16 cellular contexts compared by ENCODE assay signal in genomic region chr2:11187083-11187619, GRCh38. TPM values are rescaled to one million over a fixed set of nuclear protein-coding genes. Genes with fewer than 3 reads are reported as not detected.
DNase-seq lines count a peak whose midpoint lies in the region; ATAC-seq and TF ChIP-seq lines count a peak whose summit lies in the region.
"Had no signal": no experiment of that assay in that cellular context is flagged by ENCODE, and none has a peak within 500 bp of the region (broad histone marks: within the 10 kb centered on the region; RNA-seq: fewer than 3 reads in every experiment).

No MANE protein-coding gene starts in this region.

- in situ Hi-C loops in IMR-90 (cut with MboI; ENCODE audit: low sequenced_read_pairs) = no loop called here
- in situ Hi-C loops in mammary epithelial cell (cut with MboI; ENCODE audit: low sequenced_read_pairs in 2 of 2) = no loop called here

- H3K36me3 ChIP-seq in IMR-90 (ENCODE audit: control insufficient read depth, insufficient read depth, low read length) (peaks cover 18% of the 10 kb centered on the region), mammary epithelial cell (ENCODE audit: insufficient read depth, low read length) (peaks cover 31% of the 10 kb centered on the region), mesenchymal stem cell (ENCODE audit: control insufficient read depth in 1 of 2, insufficient read depth in 2 of 2, low read depth in 1 of 2, low read length in 2 of 2) (peaks cover 0 to 75% of the 10 kb centered on the region in 2 experiments), colonic mucosa (peaks cover 3% of the 10 kb centered on the region)
- H3K36me3 ChIP-seq: uterus had no signal

- H2BK15ac ChIP-seq in IMR-90 (ENCODE audit: low read depth, low read length) (no peak overlapping the region), mesenchymal stem cell (ENCODE audit: low read depth, poor library complexity, severe bottlenecking) (no peak overlapping the region)

- no CpG with 5 or more reads among the region's 7 CpGs for WGBS in IMR-90 (ENCODE audit: extremely low coverage in 2 of 2, insufficient read length in 1 of 2), 2 experiments
- 69% methylated on average over 7 of the region's 7 CpGs for WGBS in mammary epithelial cell (ENCODE audit: low coverage, missing lambda C conversion rate)
- WGBS in mesenchymal stem cell = 13% methylated on average over 2 of the region's 7 CpGs

- POLR2A ChIA-PET in IMR-90 (lab: Charles Lee; ENCODE audit: unreplicated experiment) (no interaction called here), T-cell (lab: Charles Lee) (no interaction called here)

- CTCF ChIA-PET in IMR-90 (lab: Yijun Ruan, JAX) (interaction anchor here (1.0 kb wide), 1 partner anchor 17 kb away, joined by 3 read pairs; no protein-coding TSS in a partner anchor), mammary epithelial cell (lab: Charles Lee; ENCODE audit: low non-redundant PET) (interaction anchor here (0.7 kb wide), 1 partner anchor 366 kb away, joined by 5 read pairs; no protein-coding TSS in a partner anchor), T-cell (lab: Charles Lee) (no interaction called here)

- H3K4me3 Mint-ChIP-seq in T-cell = no peak overlapping the region
- H3K4me3 Mint-ChIP-seq: neural crest cell had no signal

- TF ChIP-seq POLR2A in IMR-90 (IDR thresholded peaks at IDR 0.05; ENCODE audit: low read depth, low read length) = no peak

- no peak overlapping the region for H2AK9ac ChIP-seq in IMR-90 (replicated peaks; ENCODE audit: low read depth, low read length, poor library complexity)

- H3K4ac ChIP-seq in IMR-90 (ENCODE audit: low read depth, low read length) = no peak overlapping the region
- H3K4ac ChIP-seq in mesenchymal stem cell (ENCODE audit: low read depth in 1 of 2, low read length in 2 of 2) = no peak overlapping the region

- H3K4me1 Mint-ChIP-seq in T-cell = no peaks in the 10 kb centered on the region
- H3K4me1 Mint-ChIP-seq: neural crest cell had no signal

- H3K27ac ChIP-seq in IMR-90 (ENCODE audit: insufficient read depth, low read length) (no peak overlapping the region), mammary epithelial cell (ENCODE audit: insufficient read depth, low read depth, low read length) (no peak overlapping the region), mesenchymal stem cell (ENCODE audit: low read length, poor library complexity, severe bottlenecking) (no peak overlapping the region), colonic mucosa (no peak overlapping the region)
- H3K27ac ChIP-seq: uterus had no signal

- no peaks in the 10 kb centered on the region for H3K9me3 Mint-ChIP-seq in T-cell
- H3K9me3 Mint-ChIP-seq: neural crest cell had no signal

- H2BK20ac ChIP-seq in IMR-90 (ENCODE audit: low read depth, low read length) = no peak overlapping the region

- dilution Hi-C loops in IMR-90 (cut with HindIII; ENCODE audit: low sequenced_read_pairs, unreplicated experiment) = no loop called here
- dilution Hi-C loops in mammary epithelial cell (cut with HindIII; ENCODE audit: low sequenced_read_pairs) = no loop called here

- BruUV-seq in IMR-90 (replicated peaks; lab: Mats Ljungman, UMichigan) = no TSS peak
- no TSS peak for BruUV-seq in mammary epithelial cell (replicated peaks; lab: Mats Ljungman, UMichigan)

- no peaks in the 10 kb centered on the region for H3K79me2 ChIP-seq in mammary epithelial cell (ENCODE audit: insufficient read depth, low read length)

- H4K20me1 ChIP-seq in IMR-90 (ENCODE audit: insufficient read depth, low read length) (no peaks in the 10 kb centered on the region; the same call in 1 of the 2 replicates), mammary epithelial cell (ENCODE audit: insufficient read depth, low read length) (no peaks in the 10 kb centered on the region)
- H4K20me1 ChIP-seq: BLaER1 treated with 17β-estradiol and CSF1 and Interleukin-3, amounts not matched to agents 10 nM and 100 nM had no signal

- H3K14ac ChIP-seq in IMR-90 (replicated peaks; ENCODE audit: low read depth, low read length) (no peak overlapping the region), mesenchymal stem cell (ENCODE audit: low read length in 2 of 2) (no peak overlapping the region)

- H3K4me1 ChIP-seq in IMR-90 (ENCODE audit: control insufficient read depth, insufficient read depth, low read length) (peaks cover 2% of the 10 kb centered on the region; the same call in 1 of the 2 replicates), mammary epithelial cell (ENCODE audit: insufficient read depth, low read length) (peaks cover 3% of the 10 kb centered on the region), mesenchymal stem cell (ENCODE audit: control insufficient read depth, insufficient read depth, low read depth, low read length) (no peaks in the 10 kb centered on the region), colonic mucosa (no peaks in the 10 kb centered on the region)
- H3K4me1 ChIP-seq: uterus had no signal

- H3K4me3 ChIP-seq in AG10803 (ENCODE audit: low read length) (no peak overlapping the region), IMR-90 (ENCODE audit: insufficient read depth, low read depth, low read length) (no peak overlapping the region), mammary epithelial cell (replicated peaks in 1 of 3; ENCODE audit: insufficient read depth in 1 of 3, low read depth in 2 of 3, low read length in 3 of 3) (no peak overlapping the region), mesenchymal stem cell (ENCODE audit: insufficient read depth in 1 of 2, low read depth in 1 of 2, low read length in 2 of 2) (no peak overlapping the region), colonic mucosa (no peak overlapping the region)
- H3K4me3 ChIP-seq: BLaER1 treated with 17β-estradiol and CSF1 and Interleukin-3, amounts not matched to agents 10 nM and 100 nM; cardiac muscle cell; uterus had no signal

- no peak overlapping the region for H3K4me2 ChIP-seq in IMR-90 (ENCODE audit: low read depth, low read length)
- no peak overlapping the region for H3K4me2 ChIP-seq in mammary epithelial cell (ENCODE audit: insufficient read depth, low read depth, low read length)
- no peak overlapping the region for H3K4me2 ChIP-seq in mesenchymal stem cell (ENCODE audit: low read length, poor library complexity, severe bottlenecking)

- H3K18ac ChIP-seq in IMR-90 (ENCODE audit: low read depth, low read length) = no peak overlapping the region
- H3K18ac ChIP-seq in mesenchymal stem cell (ENCODE audit: low read depth in 1 of 2, low read length in 2 of 2) = no peak overlapping the region

- no peak overlapping the region for H2BK120ac ChIP-seq in IMR-90 (ENCODE audit: low read depth, low read length)
- H2BK120ac ChIP-seq in mesenchymal stem cell (ENCODE audit: low read depth, low read length) = no peak overlapping the region

- H3K23ac ChIP-seq in IMR-90 (ENCODE audit: low read depth, low read length) (no peak overlapping the region), mesenchymal stem cell (ENCODE audit: low read length in 2 of 2) (no peak overlapping the region)

- H3K27ac Mint-ChIP-seq in T-cell = no peak overlapping the region

- H3K27me3 Mint-ChIP-seq in T-cell = no peaks in the 10 kb centered on the region

- peaks cover 49% of the 10 kb centered on the region for H3K36me3 Mint-ChIP-seq in T-cell

- H3K27me3 ChIP-seq in IMR-90 (ENCODE audit: control insufficient read depth, insufficient read depth, low read length) (no peaks in the 10 kb centered on the region), mammary epithelial cell (ENCODE audit: insufficient read depth, low read length) (no peaks in the 10 kb centered on the region), mesenchymal stem cell (ENCODE audit: control insufficient read depth in 1 of 2, insufficient read depth in 1 of 2, low read length in 2 of 2) (no peaks in the 10 kb centered on the region), colonic mucosa (no peaks in the 10 kb centered on the region)
- H3K27me3 ChIP-seq: BLaER1 treated with 17β-estradiol and CSF1 and Interleukin-3, amounts not matched to agents 10 nM and 100 nM; cardiac muscle cell; uterus had no signal

- H2AFZ ChIP-seq in IMR-90 (replicated peaks; ENCODE audit: low read length, poor library complexity) (no peak overlapping the region), mammary epithelial cell (ENCODE audit: low read depth, low read length) (no peak overlapping the region), mesenchymal stem cell (ENCODE audit: low read depth, low read length) (no peak overlapping the region)

- no peak overlapping the region for H3K56ac ChIP-seq in IMR-90 (ENCODE audit: extremely low read depth, insufficient read depth, low read length)

- peak; percentile 77 for ATAC-seq in IMR-90 (ENCODE audit: low read depth)
- ATAC-seq in HG03175 (IDR thresholded peaks at IDR 0.05; ENCODE audit: unreplicated experiment) = no peak
- no peak for ATAC-seq in HG03108 (IDR thresholded peaks at IDR 0.05; ENCODE audit: unreplicated experiment)
- ATAC-seq in T-cell (replicated peaks in 1 of 4) = no peak
- ATAC-seq: activated CD4-positive, CD25-positive, alpha-beta regulatory T cell treated with anti-CD3 and anti-CD28 coated beads, Interleukin-2, amount 50 U/mL, for 24 hours; left colon had no signal

- no peaks in the 10 kb centered on the region for H3K9me3 ChIP-seq in IMR-90 (ENCODE audit: control insufficient read depth, insufficient read depth, low read length)
- H3K9me3 ChIP-seq in mammary epithelial cell (replicated peaks; ENCODE audit: insufficient read depth, low read length) = no peaks in the 10 kb centered on the region
- no peaks in the 10 kb centered on the region for H3K9me3 ChIP-seq in mesenchymal stem cell (ENCODE audit: control insufficient read depth, low read length)
- no peaks in the 10 kb centered on the region for H3K9me3 ChIP-seq in colonic mucosa
- H3K9me3 ChIP-seq: BLaER1 treated with 17β-estradiol and CSF1 and Interleukin-3, amounts not matched to agents 10 nM and 100 nM; uterus had no signal

- H4K5ac ChIP-seq in IMR-90 (ENCODE audit: low read depth, low read length) = no peak overlapping the region

- TF ChIP-seq CTCF in AG10803 (conservative IDR thresholded peaks at IDR 0.05; ENCODE audit: low read length) = no peak
- no peak for TF ChIP-seq CTCF in IMR-90 (conservative IDR thresholded peaks at IDR 0.05; ENCODE audit: low read depth, low read length)
- TF ChIP-seq CTCF in mammary epithelial cell (conservative IDR thresholded peaks at IDR 0.05 in 1 of 2, IDR thresholded peaks at IDR 0.05 in 1 of 2; ENCODE audit: extremely low read depth in 1 of 2, insufficient read depth in 1 of 2, low read depth in 1 of 2, low read length in 2 of 2) = no peak
- no peak for TF ChIP-seq CTCF in colonic mucosa (IDR thresholded peaks at IDR 0.05)

- H2BK12ac ChIP-seq in mesenchymal stem cell (ENCODE audit: low read length in 2 of 2) = no peak overlapping the region

- H3K9ac ChIP-seq in IMR-90 (ENCODE audit: low read depth, low read length) (no peak overlapping the region), mammary epithelial cell (ENCODE audit: insufficient read depth, low read length) (no peak overlapping the region), mesenchymal stem cell (ENCODE audit: low read length) (no peak overlapping the region), colonic mucosa (ENCODE audit: low read depth in 2 of 2, low read length in 2 of 2) (no peak overlapping the region)
- H3K9ac ChIP-seq: BLaER1 treated with 17β-estradiol and CSF1 and Interleukin-3, amounts not matched to agents 10 nM and 100 nM had no signal

- H3K79me1 ChIP-seq in IMR-90 (ENCODE audit: low read depth in 1 of 2, low read length in 2 of 2) (peaks cover 5 to 11% of the 10 kb centered on the region in 2 experiments; a peak in 3 of 4 replicates), mesenchymal stem cell (replicated peaks; ENCODE audit: low read length, poor library complexity, severe bottlenecking) (peaks cover 6% of the 10 kb centered on the region)

- no peak for TF ChIP-seq RAD21 in IMR-90 (IDR thresholded peaks at IDR 0.05; ENCODE audit: low read length)

- no peak overlapping the region for H4K91ac ChIP-seq in IMR-90 (ENCODE audit: insufficient read depth, low read depth, low read length)
- H4K91ac ChIP-seq in mesenchymal stem cell (ENCODE audit: low read length) = no peak overlapping the region

- no peak overlapping the region for H2AK5ac ChIP-seq in IMR-90 (ENCODE audit: low read depth, low read length)
- H2AK5ac ChIP-seq in mesenchymal stem cell (ENCODE audit: low read length, severe bottlenecking) = no peak overlapping the region

- no peak overlapping the region for H2BK5ac ChIP-seq in IMR-90 (ENCODE audit: low read depth, low read length, poor library complexity, severe bottlenecking)
- H2BK5ac ChIP-seq in mesenchymal stem cell (ENCODE audit: low read depth, low read length, poor library complexity, severe bottlenecking) = no peak overlapping the region

- DNase-seq in AG10803 (ENCODE audit: low read depth) = peak; percentile 84
- peak; percentile 77 for DNase-seq in IMR-90
- peak; percentile 17 for DNase-seq in mammary epithelial cell
- DNase-seq in mesenchymal stem cell = peak; percentile 87
- no peak for DNase-seq in colonic mucosa
- DNase-seq in T-cell = no peak
- DNase-seq: left colon; NCI-H146; stimulated activated CD4-positive, alpha-beta T cell treated with anti-CD3 and anti-CD28 coated beads, Interleukin-12 subunit alpha, Interleukin-12 subunit beta, amount 100 ng/mL, for 4 hours; uterus had no signal

- no peaks in the 10 kb centered on the region for H3K9me1 ChIP-seq in IMR-90 (ENCODE audit: insufficient read depth, low read length)

- H4K8ac ChIP-seq in IMR-90 (ENCODE audit: low read depth in 2 of 2, low read length in 2 of 2) (no peak overlapping the region), mesenchymal stem cell (ENCODE audit: low read length) (no peak overlapping the region)

- intact Hi-C loops in IMR-90 (cut with micrococcal nuclease) (no loop called here), mammary epithelial cell (cut with micrococcal nuclease) (no loop called here), colonic mucosa (cut with DNase I) (no loop called here)

RNA-seq across cellular contexts. Expression of gene SLC66A3, which starts 31.9 kb away (rescaled TPM):
- total RNA-seq in IMR-90 (2012; rRNA removed) = 18.1 and 18.9 TPM in 2 replicates
- 25.2 and 27.0 TPM in 2 replicates for polyA plus RNA-seq in IMR-90 (2012; rRNA removed)
- polyA plus RNA-seq in IMR-90 (2012; cell fraction: cytosol; rRNA removed) = 11.2 and 30.6 TPM in 2 replicates
- 14.2 and 15.3 TPM in 2 replicates for polyA plus RNA-seq in IMR-90 (2012; cell fraction: nucleus; rRNA removed; ENCODE audit: low replicate concordance)
- total RNA-seq in mammary epithelial cell = 10 to 100 TPM; 16.1 to 23.3 TPM
- polyA plus RNA-seq in mammary epithelial cell = 18.5 TPM
- polyA minus RNA-seq in mammary epithelial cell = 11.6 TPM
- polyA plus RNA-seq in mesenchymal stem cell (2013, experiment 1 of 2) = 36.6 TPM
- 33.8 TPM for polyA plus RNA-seq in mesenchymal stem cell (2013, experiment 2 of 2)
- total RNA-seq in colonic mucosa = 10 to 100 TPM in 1 of 2 donors, 1 to 10 TPM in 1; 7.7 to 13.2 TPM
- total RNA-seq in T-cell = 10 to 100 TPM; 10.7 to 32.0 (median 21.2) TPM

Comparison
In these comparisons a context has a peak if more than half of its experiments do, and no peak if none do; other contexts are left out.
1. DNase-seq: peak in AG10803 (single experiment), IMR-90 (single experiment), mammary epithelial cell (single experiment) and mesenchymal stem cell (single experiment); none in colonic mucosa (single experiment) and T-cell (0 of 34).
2. CTCF ChIA-PET loops: an anchor here in IMR-90 (1.0 kb wide) and mammary epithelial cell (0.7 kb wide); none called in T-cell.